ENCODE assay signal across 29 cellular contexts in genomic region chr1:23625929-23626535, GRCh38.
DNase-seq lines count a peak whose midpoint lies in the region; ATAC-seq and TF ChIP-seq lines count a peak whose summit lies in the region.
"Had no signal": no experiment of that assay in that cellular context is flagged by ENCODE, and none has a peak within 500 bp of the region (broad histone marks: within the 10 kb centered on the region; RNA-seq: fewer than 3 reads in every experiment).

No MANE protein-coding gene starts in this region.

- H3K23ac ChIP-seq in H9 (ENCODE audit: insufficient read length, low read depth, low read length): no peak overlapping the region

- no peak overlapping the region for H4K91ac ChIP-seq in H9 (ENCODE audit: insufficient read length, low read depth, low read length)

- H3K4me3 Mint-ChIP-seq in CD4-positive, CD25-positive, alpha-beta regulatory T cell: peak overlapping the region; percentile 22 to 86 (median 72)
- no peak overlapping the region for H3K4me3 Mint-ChIP-seq in Calu3 (ENCODE audit: low read depth, unreplicated experiment)
- H3K4me3 Mint-ChIP-seq in activated B cell treated with CpG ODN at 0.5 μM for 24 hours: peak overlapping the region; percentile 58
- peak overlapping the region; percentile 66 to 93 (median 86) for H3K4me3 Mint-ChIP-seq in naive B cell
- H3K4me3 Mint-ChIP-seq in H9: no peak overlapping the region; a peak in 1 of 5 replicates
- H3K4me3 Mint-ChIP-seq: activated CD8-positive, alpha-beta memory T cell treated with anti-CD3 and anti-CD28 coated beads, Interleukin-2, amount 10 ng/mL, durations not matched to agents 7 days and 5 days; effector memory CD8-positive, alpha-beta T cell; neural crest cell had no signal

- no peak overlapping the region for H2BK20ac ChIP-seq in H9 (ENCODE audit: low read depth, low read length, poor library complexity, severe bottlenecking)

- H2BK5ac ChIP-seq in H9 (ENCODE audit: insufficient read length, low read length): no peak overlapping the region

- no TSS peak for BruUV-seq in Calu3 (replicated peaks; lab: Mats Ljungman, UMichigan)

- DNase-seq in CD4-positive, CD25-positive, alpha-beta regulatory T cell: no peak
- DNase-seq in Calu3 (no peak), activated B cell treated with CpG ODN at 0.5 μM for 24 hours (no peak), naive B cell (no peak), H9 (no peak), NCI-H446 (lab: John Stamatoyannopoulos, UW) (no peak)
- DNase-seq: activated CD4-positive, alpha-beta T cell treated with anti-CD3 and anti-CD28 coated beads for 1 hour; activated CD8-positive, alpha-beta memory T cell treated with anti-CD3 and anti-CD28 coated beads, Interleukin-2, amount 10 ng/mL, durations not matched to agents 7 days and 5 days; activated naive CD4-positive, alpha-beta T cell treated with anti-CD3 and anti-CD28 coated beads, Interleukin-2, amount 10 ng/mL, durations not matched to agents 7 days and 5 days; activated T-cell treated with anti-CD3 and anti-CD28 coated beads, Interleukin-2, amount 50 U/mL, for 48 hours; C1 segment of cervical spinal cord; cortex of kidney; effector memory CD8-positive, alpha-beta T cell; EL; erythroblast; HCEC 1CT; head of caudate nucleus; mucosa of descending colon; NCI-H1092 treated with DMSO at 0.1 percent for 48 hours; NCI-H187 treated with DMSO at 0.1 percent for 48 hours; NCI-H2171 treated with DMSO at 0.1 percent for 48 hours; NCI-H69; right cardiac atrium; SJCRH30; spleen had no signal

- no peaks in the 10 kb centered on the region for H3K23me2 ChIP-seq in H9 (ENCODE audit: insufficient read length, low read depth, low read length, poor library complexity, severe bottlenecking)

- no CpG with 5 or more reads among the region's 1 CpG for WGBS in H9 (ENCODE audit: extremely low coverage, insufficient read length, low lambda C conversion rate)

- ATAC-seq in CD4-positive, CD25-positive, alpha-beta regulatory T cell (ENCODE audit: low read depth in 2 of 2): no peak
- ATAC-seq in activated B cell treated with CpG ODN at 0.5 μM for 24 hours (ENCODE audit: low read depth) (no peak), naive B cell (ENCODE audit: low read depth in 2 of 2) (no peak), GM21528 (IDR thresholded peaks at IDR 0.05; ENCODE audit: low FRiP score, unreplicated experiment) (no peak), GM21381 (IDR thresholded peaks at IDR 0.05; ENCODE audit: unreplicated experiment) (no peak)
- ATAC-seq: activated CD8-positive, alpha-beta memory T cell treated with anti-CD3 and anti-CD28 coated beads, Interleukin-2, amount 10 ng/mL, durations not matched to agents 7 days and 5 days; effector memory CD8-positive, alpha-beta T cell; right cardiac atrium had no signal

- peaks cover 24 to 87% (median 52%) of the 10 kb centered on the region in 4 donors for H3K4me1 Mint-ChIP-seq in CD4-positive, CD25-positive, alpha-beta regulatory T cell
- H3K4me1 Mint-ChIP-seq in Calu3 (ENCODE audit: low read depth, unreplicated experiment) (no peaks in the 10 kb centered on the region), activated B cell treated with CpG ODN at 0.5 μM for 24 hours (peaks cover 87% of the 10 kb centered on the region), naive B cell (peaks cover 70 to 98% (median 88%) of the 10 kb centered on the region in 3 donors), H9 (peaks cover 15 to 18% of the 10 kb centered on the region in 2 experiments)

- H3K27me3 ChIP-seq in CD4-positive, CD25-positive, alpha-beta regulatory T cell (ENCODE audit: control insufficient read depth, insufficient read depth, low read length): no peaks in the 10 kb centered on the region
- H3K27me3 ChIP-seq in H9 (ENCODE audit: insufficient read depth, low read length): no peaks in the 10 kb centered on the region
- H3K27me3 ChIP-seq: ascending aorta, SJCRH30, spleen had no signal

- H3K27ac ChIP-seq in CD4-positive, CD25-positive, alpha-beta regulatory T cell (ENCODE audit: insufficient read depth, low read length, poor library complexity, severe bottlenecking): peak overlapping the region; percentile 62
- no peak overlapping the region for H3K27ac ChIP-seq in H9 (ENCODE audit: insufficient read length, low read depth, low read length)
- H3K27ac ChIP-seq: ascending aorta, SJCRH30 had no signal

- intact Hi-C loops in Calu3 (cut with micrococcal nuclease; ENCODE audit: unreplicated experiment): no loop called here
- intact Hi-C loops in activated B cell treated with CpG ODN at 0.5 μM for 24 hours (cut with micrococcal nuclease): no loop called here

- peaks cover 10% of the 10 kb centered on the region for H3K36me3 Mint-ChIP-seq in CD4-positive, CD25-positive, alpha-beta regulatory T cell
- peaks cover 5% of the 10 kb centered on the region for H3K36me3 Mint-ChIP-seq in Calu3 (ENCODE audit: insufficient read depth, unreplicated experiment)
- H3K36me3 Mint-ChIP-seq in activated B cell treated with CpG ODN at 0.5 μM for 24 hours (ENCODE audit: low read depth): peaks cover 2% of the 10 kb centered on the region
- H3K36me3 Mint-ChIP-seq in naive B cell: peaks cover 0 to 18% of the 10 kb centered on the region in 2 donors
- H3K36me3 Mint-ChIP-seq in H9 (ENCODE audit: insufficient read depth in 1 of 3, low read depth in 3 of 3): no peaks in the 10 kb centered on the region
- H3K36me3 Mint-ChIP-seq: activated CD8-positive, alpha-beta memory T cell treated with anti-CD3 and anti-CD28 coated beads, Interleukin-2, amount 10 ng/mL, durations not matched to agents 7 days and 5 days had no signal

- 0 out of 2 replicates have a peak, but pooled peaks cover 2% of the 10 kb centered on the region for H3K79me2 ChIP-seq in H9 (ENCODE audit: insufficient read depth, low read length)

- no peak overlapping the region for H2AK5ac ChIP-seq in H9 (ENCODE audit: insufficient read length, low read length)

- H3T11ph ChIP-seq in H9 (ENCODE audit: low read length): no peak overlapping the region

- H4K5ac ChIP-seq in H9 (ENCODE audit: insufficient read length, low read depth, low read length): no peak overlapping the region

- no peak overlapping the region for H3K14ac ChIP-seq in H9 (ENCODE audit: insufficient read depth, low read length)

- H2AFZ ChIP-seq in H9 (ENCODE audit: low read length): no peak overlapping the region

- H3K9me3 ChIP-seq in CD4-positive, CD25-positive, alpha-beta regulatory T cell (ENCODE audit: control insufficient read depth in 2 of 2, low read length in 2 of 2): no peaks in the 10 kb centered on the region
- no peaks in the 10 kb centered on the region for H3K9me3 ChIP-seq in H9 (ENCODE audit: control insufficient read depth, low read depth, low read length)
- H3K9me3 ChIP-seq: ascending aorta, mucosa of descending colon, SJCRH30, spleen had no signal

- no peaks in the 10 kb centered on the region for H4K20me1 ChIP-seq in H9 (ENCODE audit: control insufficient read depth, insufficient read depth, insufficient read length)

- H3K56ac ChIP-seq in H9 (ENCODE audit: insufficient read length, low read depth, low read length): no peak overlapping the region

- no peak overlapping the region for H2BK120ac ChIP-seq in H9 (ENCODE audit: low read depth, low read length, poor library complexity, severe bottlenecking)

- H3K4me1 ChIP-seq in CD4-positive, CD25-positive, alpha-beta regulatory T cell (ENCODE audit: control insufficient read depth, insufficient read depth, low read length, poor library complexity, severe bottlenecking): peaks cover 59% of the 10 kb centered on the region
- peaks cover 2% of the 10 kb centered on the region; the same call in 1 of the 2 replicates for H3K4me1 ChIP-seq in H9 (ENCODE audit: insufficient read depth, low read length)
- H3K4me1 ChIP-seq: ascending aorta had no signal

- no peak overlapping the region for H3K18ac ChIP-seq in H9 (ENCODE audit: insufficient read length, low read depth, low read length)

- no peak overlapping the region for H3K4ac ChIP-seq in H9 (ENCODE audit: low read depth, low read length)

- H3K4me2 ChIP-seq in H9 (ENCODE audit: insufficient read depth, insufficient read length, low read length): no peak overlapping the region

- peaks cover 0 to 4% (median 0%) of the 10 kb centered on the region in 7 donors for H3K9me3 Mint-ChIP-seq in CD4-positive, CD25-positive, alpha-beta regulatory T cell
- H3K9me3 Mint-ChIP-seq in Calu3 (ENCODE audit: low read depth, unreplicated experiment) (no peaks in the 10 kb centered on the region), activated B cell treated with CpG ODN at 0.5 μM for 24 hours (peaks cover 7% of the 10 kb centered on the region), naive B cell (peaks cover 0 to 11% (median 0%) of the 10 kb centered on the region in 7 donors), H9 (peaks cover 3 to 4% of the 10 kb centered on the region in 2 experiments; a peak in 4 of 5 replicates)

- TF ChIP-seq CTCF in Calu3 (IDR thresholded peaks at IDR 0.05; ENCODE audit: unreplicated experiment) (no peak), activated B cell treated with CpG ODN at 0.5 μM for 24 hours (IDR thresholded peaks at IDR 0.05) (no peak), H9 (conservative IDR thresholded peaks at IDR 0.05) (no peak)

- no peak overlapping the region for H2BK12ac ChIP-seq in H9 (ENCODE audit: insufficient read length, low read depth, low read length)

- no peaks in the 10 kb centered on the region for H3K27me3 Mint-ChIP-seq in CD4-positive, CD25-positive, alpha-beta regulatory T cell
- H3K27me3 Mint-ChIP-seq in Calu3 (ENCODE audit: unreplicated experiment) (peaks cover 42% of the 10 kb centered on the region), activated B cell treated with CpG ODN at 0.5 μM for 24 hours (no peaks in the 10 kb centered on the region), naive B cell (no peaks in the 10 kb centered on the region), H9 (ENCODE audit: low read depth) (peaks cover 20% of the 10 kb centered on the region)
- H3K27me3 Mint-ChIP-seq: activated CD8-positive, alpha-beta memory T cell treated with anti-CD3 and anti-CD28 coated beads, Interleukin-2, amount 10 ng/mL, durations not matched to agents 7 days and 5 days; activated naive CD4-positive, alpha-beta T cell treated with anti-CD3 and anti-CD28 coated beads, Interleukin-2, amount 10 ng/mL, durations not matched to agents 7 days and 5 days had no signal

- H3K4me3 ChIP-seq in CD4-positive, CD25-positive, alpha-beta regulatory T cell (ENCODE audit: low read depth, low read length): no peak overlapping the region
- H3K4me3 ChIP-seq: ascending aorta, mucosa of descending colon, SJCRH30 had no signal

- no peaks in the 10 kb centered on the region for H3K36me3 ChIP-seq in CD4-positive, CD25-positive, alpha-beta regulatory T cell (ENCODE audit: control insufficient read depth, insufficient read depth, low read length)
- H3K36me3 ChIP-seq: ascending aorta, SJCRH30, spleen had no signal

- H3K27ac Mint-ChIP-seq in CD4-positive, CD25-positive, alpha-beta regulatory T cell: peak overlapping the region; percentile 15 to 91 (median 85)
- peak overlapping the region; percentile 1 for H3K27ac Mint-ChIP-seq in Calu3 (ENCODE audit: unreplicated experiment)
- H3K27ac Mint-ChIP-seq in activated B cell treated with CpG ODN at 0.5 μM for 24 hours: peak overlapping the region; percentile 84
- H3K27ac Mint-ChIP-seq in naive B cell: peak overlapping the region; percentile 75 to 95 (median 90)
- no peak overlapping the region; a peak in 1 of 7 replicates for H3K27ac Mint-ChIP-seq in H9
- H3K27ac Mint-ChIP-seq: activated CD8-positive, alpha-beta memory T cell treated with anti-CD3 and anti-CD28 coated beads, Interleukin-2, amount 10 ng/mL, durations not matched to agents 7 days and 5 days; effector memory CD8-positive, alpha-beta T cell had no signal

- no peak overlapping the region for H2BK15ac ChIP-seq in H9 (ENCODE audit: low read depth, low read length)

- H3K79me1 ChIP-seq in H9 (ENCODE audit: insufficient read depth, low read depth, low read length, poor library complexity, severe bottlenecking): no peaks in the 10 kb centered on the region

- H3K9ac ChIP-seq in H9 (ENCODE audit: extremely low read depth, insufficient read length, low read length): no peak overlapping the region

- CTCF ChIA-PET in Calu3 (lab: Charles Lee): no interaction called here
- CTCF ChIA-PET in activated B cell treated with CpG ODN at 0.5 μM for 24 hours (lab: Charles Lee): interaction anchor here (3.3 kb wide), 1 partner anchor 9 kb away, joined by 12 read pairs; no protein-coding TSS in a partner anchor

- POLR2A ChIA-PET in activated B cell treated with CpG ODN at 0.5 μM for 24 hours (lab: Charles Lee): interaction anchor here (0.7 to 14.8 kb wide), 5 partner anchors 11 to 71 kb away, joined by 4 to 441 read pairs (median 12); partner anchors contain the start of gene ID3

- H4K8ac ChIP-seq in H9 (replicated peaks; ENCODE audit: insufficient read length, low read depth, low read length): no peak overlapping the region

Comparison
In these comparisons a context has a peak if more than half of its experiments do, and no peak if none do; other contexts are left out.
1. H3K27ac Mint-ChIP-seq: peak in CD4-positive, CD25-positive, alpha-beta regulatory T cell (3 of 3), Calu3 (single experiment), activated B cell treated with CpG ODN at 0.5 μM for 24 hours (single experiment) and naive B cell (6 of 6); none in H9 (0 of 3).
2. H3K4me3 Mint-ChIP-seq: peak in CD4-positive, CD25-positive, alpha-beta regulatory T cell (4 of 4), activated B cell treated with CpG ODN at 0.5 μM for 24 hours (single experiment) and naive B cell (8 of 8); none in Calu3 (single experiment) and H9 (0 of 2).